ENCODE assay signal across 7 cellular contexts in genomic region chr22:15684695-15685094, GRCh38.
ATAC-seq lines count a peak whose summit lies in the region.

No MANE protein-coding gene starts in this region.

- peak; percentile 85 for ATAC-seq in GM18508 (IDR thresholded peaks at IDR 0.05; ENCODE audit: insufficient read depth, unreplicated experiment)
- peak; percentile 84 for ATAC-seq in GM18868 (IDR thresholded peaks at IDR 0.05; ENCODE audit: unreplicated experiment)
- ATAC-seq in GM19438 (IDR thresholded peaks at IDR 0.05; ENCODE audit: low read depth, unreplicated experiment), result peak; percentile 87
- ATAC-seq in GM21526 (IDR thresholded peaks at IDR 0.05; ENCODE audit: low FRiP score, unreplicated experiment), result peak; percentile 73
- ATAC-seq in HG02798 (IDR thresholded peaks at IDR 0.05; ENCODE audit: poor library complexity, unreplicated experiment), result peak; percentile 40
- peak; percentile 54 for ATAC-seq in HG03196 (IDR thresholded peaks at IDR 0.05; ENCODE audit: unreplicated experiment)
- peak; percentile 74 for ATAC-seq in HG03460 (IDR thresholded peaks at IDR 0.05; ENCODE audit: unreplicated experiment)

Comparison
In these comparisons a context has a peak if more than half of its experiments do, and no peak if none do; other contexts are left out.
1. Peak in every context shown above with its lines: ATAC-seq.